Comparison of ENCODE assay signal across 26 cellular contexts in the genomic region with DNA sequence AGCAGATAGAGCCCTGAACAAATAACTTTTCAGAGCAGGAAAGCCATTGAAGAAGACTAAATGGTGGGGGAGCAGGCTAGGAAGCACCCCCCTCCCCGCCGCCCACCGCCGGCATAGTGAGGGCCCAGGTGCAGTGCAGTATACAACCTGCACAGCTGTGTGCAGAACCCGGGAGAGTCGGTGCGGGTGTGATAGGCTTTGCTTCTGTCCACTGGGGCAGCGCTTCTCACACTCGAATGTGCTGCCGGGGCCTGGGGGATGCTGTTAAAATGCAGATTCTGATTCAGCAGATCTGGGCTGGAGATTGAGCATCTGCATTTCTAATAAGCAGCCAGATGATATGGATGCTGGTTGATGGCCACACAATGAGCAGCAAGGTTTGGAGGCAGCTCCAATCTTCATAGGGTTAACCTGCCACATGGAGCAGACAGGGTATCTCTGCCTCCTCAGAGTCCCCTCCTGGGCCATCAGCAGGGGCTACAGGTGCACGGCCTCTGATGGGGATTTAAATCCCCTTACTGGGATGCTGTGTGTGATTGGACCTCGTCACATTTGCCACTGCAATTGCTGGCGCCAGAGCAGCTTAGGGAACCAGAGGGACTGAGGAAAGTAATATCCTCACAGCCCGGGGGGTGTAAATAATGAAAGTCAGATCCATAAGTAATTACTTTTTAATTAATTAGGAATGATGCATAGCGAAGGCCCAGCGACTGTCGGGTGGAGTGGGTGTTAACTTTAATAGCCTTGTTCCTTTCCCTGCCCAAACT.
"Had no signal": no experiment of that assay in that cellular context is flagged by ENCODE, and none has a peak within 500 bp of the region (broad histone marks: within the 10 kb centered on the region; RNA-seq: fewer than 3 reads in every experiment).

No MANE protein-coding gene starts in this region.

- H3K27ac ChIP-seq: epithelial cell of prostate, gastrocnemius medialis, prostate gland, right atrium auricular region, stomach, testis, tibial artery had no signal

- H3K4me1 ChIP-seq: gastrocnemius medialis, prostate gland, right atrium auricular region, stomach, tibial artery had no signal

- ATAC-seq: esophagus mucosa; gastrocnemius medialis; left lobe of liver; mucosa of descending colon; natural killer cell treated with Interleukin-12 subunit alpha and Interleukin-12 subunit beta and Interleukin-15 and Interleukin-18, amount 100 ng/mL, for 72 hours; sciatic nerve had no signal

- H3K9me3 ChIP-seq: gastrocnemius medialis, mucosa of descending colon, prostate gland, right atrium auricular region, stomach, testis, tibial artery had no signal

- H3K4me2 ChIP-seq: smooth muscle cell had no signal

- DNase-seq: effector CD8-positive, alpha-beta T cell; foreskin fibroblast; gastrocnemius medialis; head of caudate nucleus; mucosa of descending colon; naive B cell; nucleus accumbens; stimulated activated CD4-positive, alpha-beta T cell treated with anti-CD3 and anti-CD28 coated beads, Interleukin-12 subunit alpha, Interleukin-12 subunit beta, amount 100 ng/mL, for 4 hours; stimulated activated CD4-positive, alpha-beta T cell treated with anti-CD3 and anti-CD28 coated beads, Interleukin-1b, Interleukin-23, amount 100 ng/mL, for 48 hours; stimulated activated CD4-positive, alpha-beta T cell treated with anti-CD3 and anti-CD28 coated beads, Interleukin-4, amount 100 ng/mL, for 1 hour; stimulated activated CD8-positive, alpha-beta memory T cell treated with anti-CD3 and anti-CD28 coated beads, Interleukin-4, amount 100 ng/mL, for 48 hours; stimulated activated naive CD4-positive, alpha-beta T cell treated with Interleukin-2 at 50 U/mL for 16 hours; stomach; testis; tibial artery had no signal

- H3K4me3 ChIP-seq: gastrocnemius medialis, lung, mucosa of descending colon, prostate gland, right atrium auricular region, smooth muscle cell, stomach, testis, tibial artery had no signal

- H3K27me3 ChIP-seq: right atrium auricular region, testis had no signal

- FAIRE-seq: colon, keratinocyte had no signal

- H3K36me3 ChIP-seq: gastrocnemius medialis, prostate gland, right atrium auricular region, stomach, tibial artery had no signal
